In genomic region chr20:10675456-10675848, GRCh38 we compare ENCODE assay signal across 8 cellular contexts. TPM values are rescaled to one million over a fixed set of nuclear protein-coding genes. Genes with fewer than 3 reads are reported as not detected.
DNase-seq lines count a peak whose midpoint lies in the region; ATAC-seq and TF ChIP-seq lines count a peak whose summit lies in the region.

No MANE protein-coding gene starts in this region.

- H3K4me3 ChIP-seq in ACC112 (ENCODE audit: low read depth, low read length) = peak overlapping the region; percentile 98

- no peak for DNase-seq in natural killer cell
- DNase-seq in D341Med (ENCODE audit: low spot score) = no peak
- no peak for DNase-seq in NCI-H2196 (lab: John Stamatoyannopoulos, UW; ENCODE audit: unreplicated experiment)
- DNase-seq in NCI-H748 (lab: John Stamatoyannopoulos, UW; ENCODE audit: unreplicated experiment) = no peak
- no peak for DNase-seq in NCI-H446 treated with DMSO at 0.1 percent for 48 hours (lab: John Stamatoyannopoulos, UW)

- H3K27ac Mint-ChIP-seq in IgD-negative memory B cell (peak overlapping the region in 1 of 3 donors; percentile 8), natural killer cell (peak overlapping the region in 1 of 2 donors; percentile 47)

- H3K9me3 Mint-ChIP-seq in IgD-negative memory B cell = peaks cover 0 to 10% (median under 1%) of the 10 kb centered on the region in 3 donors
- no peaks in the 10 kb centered on the region for H3K9me3 Mint-ChIP-seq in natural killer cell

- H3K79me2 ChIP-seq in ACC112 (ENCODE audit: control insufficient read depth, insufficient read depth, low read length, unreplicated experiment) = peaks cover 25% of the 10 kb centered on the region

- no peaks in the 10 kb centered on the region for H3K36me3 ChIP-seq in ACC112 (ENCODE audit: insufficient read depth, low read length)

- no peak for TF ChIP-seq CTCF in natural killer cell (IDR thresholded peaks at IDR 0.05)

- H3K4me1 Mint-ChIP-seq in IgD-negative memory B cell (peaks cover 14 to 20% (median 15%) of the 10 kb centered on the region in 3 donors), natural killer cell (peaks cover 23 to 38% of the 10 kb centered on the region in 2 donors)

- peaks cover 30% of the 10 kb centered on the region for H3K4me1 ChIP-seq in ACC112 (ENCODE audit: control insufficient read depth, insufficient read depth, low read length, unreplicated experiment)

- no peaks in the 10 kb centered on the region for H3K27me3 ChIP-seq in ACC112 (ENCODE audit: insufficient read depth, low read length)

- H3K27me3 Mint-ChIP-seq in IgD-negative memory B cell (peaks cover 53% of the 10 kb centered on the region), natural killer cell (ENCODE audit: low read depth in 2 of 2) (peaks cover 22 to 23% of the 10 kb centered on the region in 2 donors)

- H3K36me3 Mint-ChIP-seq in IgD-negative memory B cell (no peaks in the 10 kb centered on the region), natural killer cell (no peaks in the 10 kb centered on the region)

- no peak overlapping the region for H2AFZ ChIP-seq in ACC112 (ENCODE audit: low read length, unreplicated experiment)

- intact Hi-C loops in natural killer cell (cut with micrococcal nuclease) = loop anchor here (10.0 kb wide), 1 partner anchor 241 kb away; the partner anchor contains the start of genes MKKS and SLX4IP

- H3K27ac ChIP-seq in ACC112 (ENCODE audit: low read depth, low read length) (peak overlapping the region; percentile 94; the same call in 1 of the 2 replicates), cingulate gyrus (ENCODE audit: low read depth, low read length) (peak overlapping the region; percentile 83)

- no peak for ATAC-seq in natural killer cell

- H3K4me3 Mint-ChIP-seq in IgD-negative memory B cell (peak overlapping the region; percentile 42 to 86 (median 69)), natural killer cell (peak overlapping the region; percentile 82)

RNA-seq across cellular contexts. Expression of gene JAG1, which starts 1.7 kb away (rescaled TPM):
- polyA plus RNA-seq in IgD-negative memory B cell = not detected
- 10 to 100 TPM in 1 of 3 donors, 1 to 10 TPM in 2; 8.1 to 12.3 (median 8.7) TPM for total RNA-seq in natural killer cell
